13 cellular contexts compared by ENCODE assay signal in genomic region chr12:4819654-4820053, GRCh38.
DNase-seq lines count a peak whose midpoint lies in the region; ATAC-seq and TF ChIP-seq lines count a peak whose summit lies in the region.
"Had no signal": no experiment of that assay in that cellular context is flagged by ENCODE, and none has a peak within 500 bp of the region (broad histone marks: within the 10 kb centered on the region; RNA-seq: fewer than 3 reads in every experiment).

No MANE protein-coding gene starts in this region.

- H3K4me3 Mint-ChIP-seq in CD14-positive monocyte, result no peak overlapping the region
- H3K4me3 Mint-ChIP-seq in H9, result no peak overlapping the region

- H3K9ac ChIP-seq in H9 (ENCODE audit: extremely low read depth, insufficient read length, low read length), result no peak overlapping the region

- ATAC-seq in esophagus mucosa (no peak), HG02571 (IDR thresholded peaks at IDR 0.05; ENCODE audit: unreplicated experiment) (no peak), HG03025 (IDR thresholded peaks at IDR 0.05; ENCODE audit: low FRiP score, unreplicated experiment) (no peak)

- H3K27ac Mint-ChIP-seq in CD14-positive monocyte (peak overlapping the region in 1 of 7 donors; percentile 26), H9 (no peak overlapping the region)

- H3K27me3 Mint-ChIP-seq in CD14-positive monocyte (ENCODE audit: low read depth in 3 of 3) (peaks cover 4 to 7% (median 4%) of the 10 kb centered on the region in 3 donors), H9 (ENCODE audit: low read depth) (peaks cover 64% of the 10 kb centered on the region)

- no peak overlapping the region for H3K4me2 ChIP-seq in H9 (ENCODE audit: insufficient read depth, insufficient read length, low read length)

- peaks cover 24% of the 10 kb centered on the region for H3K4me1 Mint-ChIP-seq in CD14-positive monocyte
- H3K4me1 Mint-ChIP-seq in H9, result peaks cover 4 to 10% of the 10 kb centered on the region in 2 experiments

- H3K9me3 ChIP-seq in H9 (ENCODE audit: control insufficient read depth, low read depth, low read length), result no peaks in the 10 kb centered on the region
- H3K9me3 ChIP-seq: colonic mucosa, left ventricle myocardium inferior, upper lobe of left lung had no signal

- no peak overlapping the region for H3K18ac ChIP-seq in H9 (ENCODE audit: insufficient read length, low read depth, low read length)

- no peaks in the 10 kb centered on the region for H3K4me1 ChIP-seq in H9 (ENCODE audit: insufficient read depth, low read length)
- H3K4me1 ChIP-seq: colonic mucosa, upper lobe of left lung had no signal

- H2BK120ac ChIP-seq in H9 (ENCODE audit: low read depth, low read length, poor library complexity, severe bottlenecking), result no peak overlapping the region

- H3K36me3 Mint-ChIP-seq in CD14-positive monocyte, result no peaks in the 10 kb centered on the region
- no peaks in the 10 kb centered on the region for H3K36me3 Mint-ChIP-seq in H9 (ENCODE audit: insufficient read depth in 1 of 3, low read depth in 3 of 3)

- no CpG with 5 or more reads among the region's 7 CpGs for WGBS in H9 (ENCODE audit: extremely low coverage, insufficient read length, low lambda C conversion rate)

- no peak overlapping the region for H3K27ac ChIP-seq in H9 (ENCODE audit: insufficient read length, low read depth, low read length)
- H3K27ac ChIP-seq: colonic mucosa, left ventricle myocardium inferior, upper lobe of left lung had no signal

- H3K79me2 ChIP-seq in H9 (ENCODE audit: insufficient read depth, low read length), result no peaks in the 10 kb centered on the region

- intact Hi-C loops in CD14-positive monocyte (cut with micrococcal nuclease), result no loop called here

- TF ChIP-seq CTCF in CD14-positive monocyte (IDR thresholded peaks at IDR 0.05) (no peak), GM20000 (IDR thresholded peaks at IDR 0.05; ENCODE audit: extremely low read depth, missing control alignments) (no peak), fibroblast of mammary gland (conservative IDR thresholded peaks at IDR 0.05; ENCODE audit: control insufficient read depth, insufficient read depth, low read depth, low read length) (no peak), H9 (conservative IDR thresholded peaks at IDR 0.05) (no peak)

- H2AFZ ChIP-seq in H9 (ENCODE audit: low read length), result no peak overlapping the region

- no peak overlapping the region for H4K91ac ChIP-seq in H9 (ENCODE audit: insufficient read length, low read depth, low read length)

- no peak overlapping the region for H2BK20ac ChIP-seq in H9 (ENCODE audit: low read depth, low read length, poor library complexity, severe bottlenecking)

- H3K9me3 Mint-ChIP-seq in CD14-positive monocyte, result peaks cover 0 to 2% (median 0%) of the 10 kb centered on the region in 7 donors
- H3K9me3 Mint-ChIP-seq in H9, result no peaks in the 10 kb centered on the region

- no peak overlapping the region for H2AK5ac ChIP-seq in H9 (ENCODE audit: insufficient read length, low read length)

- no peak overlapping the region for H3K23ac ChIP-seq in H9 (ENCODE audit: insufficient read length, low read depth, low read length)

- no peak overlapping the region for H4K8ac ChIP-seq in H9 (replicated peaks; ENCODE audit: insufficient read length, low read depth, low read length)

- no peak overlapping the region for H2BK5ac ChIP-seq in H9 (ENCODE audit: insufficient read length, low read length)

- H3K23me2 ChIP-seq in H9 (ENCODE audit: insufficient read length, low read depth, low read length, poor library complexity, severe bottlenecking), result no peaks in the 10 kb centered on the region

- DNase-seq in CD14-positive monocyte (ENCODE audit: low spot score) (peak; percentile 52), GM20000 (ENCODE audit: low spot score) (peak; percentile 66), Kasumi-1 (lab: John Stamatoyannopoulos, UW) (peak; percentile 33 to 55), fibroblast of mammary gland (ENCODE audit: low read depth) (peak; percentile 84), H9 (no peak)
- DNase-seq: activated CD4-positive, CD25-positive, alpha-beta regulatory T cell treated with anti-CD3 and anti-CD28 coated beads, Interleukin-2, amount 50 U/mL, for 72 hours; colonic mucosa; left ventricle myocardium inferior; NCI-H1436; upper lobe of left lung had no signal

- no peak overlapping the region for H3K14ac ChIP-seq in H9 (ENCODE audit: insufficient read depth, low read length)

- no peak overlapping the region for H2BK15ac ChIP-seq in H9 (ENCODE audit: low read depth, low read length)

- no peak overlapping the region for H2BK12ac ChIP-seq in H9 (ENCODE audit: insufficient read length, low read depth, low read length)

- no peaks in the 10 kb centered on the region for H3K79me1 ChIP-seq in H9 (ENCODE audit: insufficient read depth, low read depth, low read length, poor library complexity, severe bottlenecking)

- H4K20me1 ChIP-seq in H9 (ENCODE audit: control insufficient read depth, insufficient read depth, insufficient read length), result no peaks in the 10 kb centered on the region

- H4K5ac ChIP-seq in H9 (ENCODE audit: insufficient read length, low read depth, low read length), result no peak overlapping the region

- no peaks in the 10 kb centered on the region; the same call in 1 of the 2 replicates for H3K27me3 ChIP-seq in H9 (ENCODE audit: insufficient read depth, low read length)
- H3K27me3 ChIP-seq: colonic mucosa, upper lobe of left lung had no signal

- no peak overlapping the region for H3K4ac ChIP-seq in H9 (ENCODE audit: low read depth, low read length)

- H3T11ph ChIP-seq in H9 (ENCODE audit: low read length), result no peak overlapping the region

- H3K4me3 ChIP-seq in fibroblast of mammary gland (ENCODE audit: control insufficient read depth, low read depth, low read length), result no peak overlapping the region
- H3K4me3 ChIP-seq: colonic mucosa, left ventricle myocardium inferior, upper lobe of left lung had no signal

- H3K56ac ChIP-seq in H9 (ENCODE audit: insufficient read length, low read depth, low read length), result no peak overlapping the region
